In genomic region chrX:46573331-46573895, GRCh38 we compare ENCODE assay signal across 8 cellular contexts. TPM values are rescaled to one million over a fixed set of nuclear protein-coding genes. Genes with fewer than 3 reads are reported as not detected.
DNase-seq lines count a peak whose midpoint lies in the region; ATAC-seq and TF ChIP-seq lines count a peak whose summit lies in the region.

TSS of gene CHST7 (plus strand) at chrX:46573765. CDS start at chrX:46573932, 167 bp downstream.

- CTCF ChIA-PET in CD4-positive, alpha-beta T cell (lab: Charles Lee) = interaction anchor here (1.1 to 1.5 kb wide), 3 partner anchors 17 to 69 kb away, joined by 3 to 5 read pairs (median 4); no protein-coding TSS in a partner anchor

- H3K9me2 ChIP-seq in OCI-LY1 (ENCODE audit: low read depth, low read length) = no peaks in the 10 kb centered on the region

- H4K20me1 ChIP-seq in OCI-LY1 (ENCODE audit: insufficient read depth, low read length) = no peaks in the 10 kb centered on the region

- peaks cover 3% of the 10 kb centered on the region; the same call in 1 of the 2 replicates for H3K36me3 ChIP-seq in OCI-LY1 (ENCODE audit: insufficient read depth, low read length)
- H3K36me3 ChIP-seq in muscle layer of colon (ENCODE audit: insufficient read depth, low read length) = no peaks in the 10 kb centered on the region

- no peaks in the 10 kb centered on the region for H3K9me3 Mint-ChIP-seq in CD4-positive, alpha-beta T cell
- no peaks in the 10 kb centered on the region for H3K9me3 Mint-ChIP-seq in activated T-cell treated with anti-CD3 and anti-CD28 coated beads, Interleukin-2, amount 50 U/mL, for 72 hours

- H3K4me3 Mint-ChIP-seq in CD4-positive, alpha-beta T cell = peak within 1 kb of the TSS; percentile 74
- H3K4me3 Mint-ChIP-seq in activated T-cell treated with anti-CD3 and anti-CD28 coated beads, Interleukin-2, amount 50 U/mL, for 72 hours = peak within 1 kb of the TSS; percentile 86 to 88

- POLR2A ChIA-PET in CD4-positive, alpha-beta T cell (lab: Charles Lee) = interaction anchor here (0.6 to 2.2 kb wide), 7 partner anchors 13 to 805 kb away, joined by 3 to 9 read pairs (median 6); no protein-coding TSS in a partner anchor

- no peaks in the 10 kb centered on the region for H3F3A ChIP-seq in OCI-LY1 (ENCODE audit: insufficient read depth, low read length)

- H3K27ac Mint-ChIP-seq in CD4-positive, alpha-beta T cell = peak within 1 kb of the TSS; percentile 78
- peak within 1 kb of the TSS; percentile 95 for H3K27ac Mint-ChIP-seq in activated T-cell treated with anti-CD3 and anti-CD28 coated beads, Interleukin-2, amount 50 U/mL, for 72 hours

- no peaks in the 10 kb centered on the region for H3K27me3 ChIP-seq in CD4-positive, alpha-beta T cell (ENCODE audit: control insufficient read depth, insufficient read depth, low read length)
- H3K27me3 ChIP-seq in OCI-LY1 (ENCODE audit: insufficient read depth, low read length) = no peaks in the 10 kb centered on the region
- peaks cover 0 to 19% of the 10 kb centered on the region in 2 donors for H3K27me3 ChIP-seq in muscle layer of colon (ENCODE audit: control insufficient read depth in 1 of 2, insufficient read depth in 2 of 2, low read length in 2 of 2)

- peaks cover 48% of the 10 kb centered on the region for H3K4me1 ChIP-seq in OCI-LY1 (ENCODE audit: insufficient read depth, low read length, severe bottlenecking)
- no peaks in the 10 kb centered on the region for H3K4me1 ChIP-seq in muscle layer of colon (ENCODE audit: insufficient read depth, low read length)

- TF ChIP-seq CTCF in CD4-positive, alpha-beta T cell (IDR thresholded peaks at IDR 0.05) = no peak
- peak; percentile 45 for TF ChIP-seq CTCF in OCI-LY1 (IDR thresholded peaks at IDR 0.05; ENCODE audit: low read length)
- TF ChIP-seq CTCF in subcutaneous adipose tissue (IDR thresholded peaks at IDR 0.05; ENCODE audit: low read depth) = no peak

- peak within 1 kb of the TSS; percentile 64 for H3K27ac ChIP-seq in CD4-positive, alpha-beta T cell (ENCODE audit: low read depth, low read length)
- H3K27ac ChIP-seq in OCI-LY1 (ENCODE audit: low read depth, low read length, poor library complexity, severe bottlenecking) = peak within 1 kb of the TSS; percentile 61
- no peak within 1 kb of the TSS for H3K27ac ChIP-seq in muscle layer of colon (ENCODE audit: low read depth, low read length)

- H3K4me2 ChIP-seq in OCI-LY1 (ENCODE audit: low read length) = peak within 1 kb of the TSS; percentile 83

- no peaks in the 10 kb centered on the region for H3K9me3 ChIP-seq in CD4-positive, alpha-beta T cell (ENCODE audit: control insufficient read depth, low read length)
- H3K9me3 ChIP-seq in OCI-LY1 (ENCODE audit: low read length) (no peaks in the 10 kb centered on the region), muscle layer of colon (ENCODE audit: low read length) (no peaks in the 10 kb centered on the region)

- H3K4me3 ChIP-seq in OCI-LY1 (ENCODE audit: low read depth, low read length, poor library complexity, severe bottlenecking) = peak within 1 kb of the TSS; percentile 84
- peak within 1 kb of the TSS; percentile 45 to 47 for H3K4me3 ChIP-seq in muscle layer of colon (ENCODE audit: low read depth in 1 of 2, low read length in 2 of 2)

- intact Hi-C loops in CD4-positive, alpha-beta T cell (cut with DNase I, micrococcal nuclease) = loop anchor here (5.0 to 10.0 kb wide), 3 partner anchors 69 to 769 kb away; no protein-coding TSS in a partner anchor

- DNase-seq in CD4-positive, alpha-beta T cell = peak; percentile 18 to 61 (median 42)
- DNase-seq in HT-29 (ENCODE audit: low spot score) = peak; percentile 60
- peak; percentile 71 to 76 for DNase-seq in activated T-cell treated with anti-CD3 and anti-CD28 coated beads, Interleukin-2, amount 50 U/mL, for 72 hours

- H3K9ac ChIP-seq in OCI-LY1 (ENCODE audit: low read length) (peak within 1 kb of the TSS; percentile 76), muscle layer of colon (ENCODE audit: low read length) (no peak within 1 kb of the TSS)

- peaks cover 3% of the 10 kb centered on the region; the same call in 1 of the 2 replicates for H3K79me2 ChIP-seq in OCI-LY1 (ENCODE audit: insufficient read depth, low read length)

- peak; percentile 54 for ATAC-seq in CD4-positive, alpha-beta T cell (ENCODE audit: poor library complexity)
- ATAC-seq in GM19463 (IDR thresholded peaks at IDR 0.05; ENCODE audit: unreplicated experiment) (peak; percentile 45), esophagus mucosa (peak; percentile 53)
- peak; percentile 61 for ATAC-seq in activated T-cell treated with anti-CD3 and anti-CD28 coated beads, Interleukin-2, amount 50 U/mL, for 72 hours (replicated peaks in 1 of 2)

- H3K4me1 Mint-ChIP-seq in CD4-positive, alpha-beta T cell (ENCODE audit: low read depth) = peaks cover 39% of the 10 kb centered on the region
- peaks cover 49% of the 10 kb centered on the region for H3K4me1 Mint-ChIP-seq in activated T-cell treated with anti-CD3 and anti-CD28 coated beads, Interleukin-2, amount 50 U/mL, for 72 hours (ENCODE audit: low read depth)

- H3K36me3 Mint-ChIP-seq in CD4-positive, alpha-beta T cell (ENCODE audit: low read depth) = peaks cover 5% of the 10 kb centered on the region
- H3K36me3 Mint-ChIP-seq in activated T-cell treated with anti-CD3 and anti-CD28 coated beads, Interleukin-2, amount 50 U/mL, for 72 hours (ENCODE audit: insufficient read depth in 2 of 2) = peaks cover 0 to 3% of the 10 kb centered on the region in 2 donors

- H2AFZ ChIP-seq in OCI-LY1 (ENCODE audit: low read length) = 0 out of 2 replicates have a peak within 1 kb of the TSS, but pooled peaks have one; percentile 49

- H3K27me3 Mint-ChIP-seq in CD4-positive, alpha-beta T cell = no peaks in the 10 kb centered on the region
- peaks cover 14% of the 10 kb centered on the region for H3K27me3 Mint-ChIP-seq in activated T-cell treated with anti-CD3 and anti-CD28 coated beads, Interleukin-2, amount 50 U/mL, for 72 hours (ENCODE audit: low read depth)

RNA-seq across cellular contexts. Expression of gene CHST7, which starts in this region (rescaled TPM):
- 1 to 10 TPM; 4.0 to 4.6 TPM for total RNA-seq in CD4-positive, alpha-beta T cell
- total RNA-seq in HT-29 (2014; rRNA removed; shearing (Covaris generic)) = 0.89 and 2.3 TPM in 2 replicates
- 1 to 10 TPM; 3.5 to 6.7 TPM for total RNA-seq in activated T-cell treated with anti-CD3 and anti-CD28 coated beads, Interleukin-2, amount 50 U/mL, for 72 hours
- total RNA-seq in esophagus mucosa (0.96 TPM), subcutaneous adipose tissue (10 to 100 TPM; 15.7 to 80.8 (median 42.9) TPM)

Comparison
In these comparisons a context has a peak if more than half of its experiments do, and no peak if none do; other contexts are left out.
1. Peak in ATAC-seq in esophagus mucosa; RNA of the gene not detected or under 1 TPM.